In genomic region chr4:140834866-140835495, GRCh38 we compare ENCODE assay signal across 1 cellular context.
TF ChIP-seq lines count a peak whose summit lies in the region.

No MANE protein-coding gene starts in this region.

TF ChIP-seq in GM23338, 12 proteins besides CTCF, POLR2A, EP300 and RAD21 (continued from another document):
- TF ChIP-seq ZNF462 (CRISPR knock-in tag; IDR thresholded peaks at IDR 0.05) = no peak
